In genomic region chr6:33392168-33392947, GRCh38 we compare ENCODE assay signal across 8 cellular contexts. TPM values are rescaled to one million over a fixed set of nuclear protein-coding genes. Genes with fewer than 3 reads are reported as not detected.
DNase-seq lines count a peak whose midpoint lies in the region; ATAC-seq, FAIRE-seq and TF ChIP-seq lines count a peak whose summit lies in the region.

No MANE protein-coding gene starts in this region.

- no peak for FAIRE-seq in HTR-8/SVneo (lab: Jason Lieb, UNC)

- no peaks in the 10 kb centered on the region for H3K9me3 Mint-ChIP-seq in activated T-cell treated with anti-CD3 and anti-CD28 coated beads, Interleukin-2, amount 50 U/mL, for 72 hours

- 14% methylated on average over 13 of the region's 13 CpGs for WGBS in suprapubic skin

- H3K27me3 ChIP-seq in suprapubic skin, result no peaks in the 10 kb centered on the region

- peaks cover 55% of the 10 kb centered on the region for H3K4me1 Mint-ChIP-seq in activated T-cell treated with anti-CD3 and anti-CD28 coated beads, Interleukin-2, amount 50 U/mL, for 72 hours (ENCODE audit: low read depth)

- H3K4me3 Mint-ChIP-seq in activated T-cell treated with anti-CD3 and anti-CD28 coated beads, Interleukin-2, amount 50 U/mL, for 72 hours, result peak overlapping the region; percentile 91

- H3K27me3 Mint-ChIP-seq in activated T-cell treated with anti-CD3 and anti-CD28 coated beads, Interleukin-2, amount 50 U/mL, for 72 hours (ENCODE audit: low read depth), result no peaks in the 10 kb centered on the region

- no peak for TF ChIP-seq POLR2A in suprapubic skin (IDR thresholded peaks at IDR 0.05)

- TF ChIP-seq EP300 in suprapubic skin (IDR thresholded peaks at IDR 0.05), result no peak

- H3K4me3 ChIP-seq in suprapubic skin, result peak overlapping the region; percentile 75

- peak; percentile 2 for ATAC-seq in HG03457 (IDR thresholded peaks at IDR 0.05; ENCODE audit: unreplicated experiment)
- peak; percentile 36 to 37 for ATAC-seq in activated T-cell treated with anti-CD3 and anti-CD28 coated beads, Interleukin-2, amount 50 U/mL, for 72 hours (replicated peaks in 1 of 2)

- H3K27ac Mint-ChIP-seq in activated T-cell treated with anti-CD3 and anti-CD28 coated beads, Interleukin-2, amount 50 U/mL, for 72 hours, result peak overlapping the region; percentile 66

- no peaks in the 10 kb centered on the region for H3K9me3 ChIP-seq in suprapubic skin

- peak overlapping the region; percentile 51 for H3K27ac ChIP-seq in suprapubic skin

- no peak for TF ChIP-seq CTCF in suprapubic skin (IDR thresholded peaks at IDR 0.05)

- H3K36me3 Mint-ChIP-seq in activated T-cell treated with anti-CD3 and anti-CD28 coated beads, Interleukin-2, amount 50 U/mL, for 72 hours (ENCODE audit: insufficient read depth in 2 of 2), result peaks cover 14 to 29% of the 10 kb centered on the region in 2 donors

- H3K4me1 ChIP-seq in suprapubic skin, result peaks cover 17% of the 10 kb centered on the region

- H3K36me3 ChIP-seq in suprapubic skin, result no peaks in the 10 kb centered on the region

- DNase-seq in NCI-H1417 (lab: John Stamatoyannopoulos, UW) (peak; percentile 20 to 65 (median 53)), NCI-H1417 treated with DMSO at 0.1 percent for 48 hours (lab: John Stamatoyannopoulos, UW) (no peak), iris pigment epithelial cell (ENCODE audit: low read depth) (peak; percentile 55), suprapubic skin (ENCODE audit: low spot score in 2 of 2) (no peak), HTR-8/SVneo (ENCODE audit: insufficient read length, low spot score) (no peak), NCI-H187 treated with DMSO at 0.1 percent for 48 hours (lab: John Stamatoyannopoulos, UW) (no peak)
- peak in 1 of 2 donors; percentile 48 for DNase-seq in activated T-cell treated with anti-CD3 and anti-CD28 coated beads, Interleukin-2, amount 50 U/mL, for 72 hours

RNA-seq across cellular contexts. Expression of gene KIFC1, which starts 0.7 kb away (rescaled TPM):
- 10 to 100 TPM; 91.7 to 96.3 TPM for total RNA-seq in activated T-cell treated with anti-CD3 and anti-CD28 coated beads, Interleukin-2, amount 50 U/mL, for 72 hours
- total RNA-seq in suprapubic skin, result 10 to 100 TPM in 2 of 4 donors, 1 to 10 TPM in 2; 3.2 to 19.5 (median 9.8) TPM

RNA-seq across cellular contexts. Expression of gene PHF1, which starts 18.5 kb away (rescaled TPM):
- total RNA-seq in activated T-cell treated with anti-CD3 and anti-CD28 coated beads, Interleukin-2, amount 50 U/mL, for 72 hours, result 10 to 100 TPM; 65.2 to 77.3 TPM
- 100 to 1,000 TPM in 1 of 4 donors, 10 to 100 TPM in 3; 35.9 to 102 (median 48.6) TPM for total RNA-seq in suprapubic skin

RNA-seq across cellular contexts. Expression of gene CUTA, which starts 25.5 kb away (rescaled TPM):
- 100 to 1,000 TPM; 212 to 222 TPM for total RNA-seq in activated T-cell treated with anti-CD3 and anti-CD28 coated beads, Interleukin-2, amount 50 U/mL, for 72 hours
- total RNA-seq in suprapubic skin, result 100 to 1,000 TPM; 119 to 185 (median 159) TPM

RNA-seq across cellular contexts. Expression of gene SYNGAP1, which starts 27.5 kb away (rescaled TPM):
- 10 to 100 TPM; 86.9 to 91.5 TPM for total RNA-seq in activated T-cell treated with anti-CD3 and anti-CD28 coated beads, Interleukin-2, amount 50 U/mL, for 72 hours
- 10 to 100 TPM; 13.5 to 30.4 (median 14.0) TPM for total RNA-seq in suprapubic skin

Comparison
In these comparisons a context has a peak if more than half of its experiments do, and no peak if none do; other contexts are left out.
1. DNase-seq: peak in NCI-H1417 (3 of 3) and iris pigment epithelial cell (single experiment); none in NCI-H1417 treated with DMSO at 0.1 percent for 48 hours (single experiment), suprapubic skin (0 of 2), HTR-8/SVneo (single experiment) and NCI-H187 treated with DMSO at 0.1 percent for 48 hours (single experiment).
2. RNA of gene KIFC1, which starts 0.7 kb away (total RNA-seq): 91.7 to 96.3 TPM in activated T-cell treated with anti-CD3 and anti-CD28 coated beads, Interleukin-2, amount 50 U/mL, for 72 hours; 3.2 to 19.5 TPM in suprapubic skin; every median in the first group is over 4 times any median in the second.